8 cellular contexts compared by ENCODE assay signal in the genomic region with DNA sequence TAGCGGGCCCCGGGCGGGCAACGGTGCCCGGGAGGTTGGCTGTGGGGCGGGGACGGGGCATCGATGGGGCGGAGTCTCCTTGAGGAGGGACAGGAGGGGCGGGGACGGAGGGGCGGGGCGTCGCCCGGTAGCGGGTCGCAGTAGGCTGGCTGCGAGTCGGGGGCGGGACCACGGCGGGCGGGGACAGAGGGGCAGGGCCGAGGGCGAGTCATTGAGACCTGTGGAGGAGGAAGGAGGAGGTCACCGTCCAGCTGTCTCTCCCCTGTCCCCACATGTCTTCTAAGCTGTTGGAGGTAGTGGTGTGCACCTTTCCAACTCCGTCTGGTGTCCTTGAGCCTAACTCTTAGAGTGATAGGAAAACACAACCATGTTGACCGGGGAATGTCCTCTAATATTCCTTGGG. TPM values are rescaled to one million over a fixed set of nuclear protein-coding genes. Genes with fewer than 3 reads are reported as not detected.
A peak's percentile ranks its signal among the peaks of the same experiment; 100 is the strongest.
DNase-seq lines count a peak whose midpoint lies in the region; ATAC-seq and TF ChIP-seq lines count a peak whose summit lies in the region.

A gene (minus strand): TSS at position 54 of the 403 bp plus-strand sequence. CDS start 284 bp downstream, outside the sequence.

- BruUV-seq in A673 (replicated peaks; lab: Mats Ljungman, UMichigan): no TSS peak

- H3K4me1 ChIP-seq in A673 (ENCODE audit: insufficient read depth, low read length, poor library complexity, severe bottlenecking) (peaks cover 11% of the 10 kb centered on the region), skeletal muscle satellite cell (ENCODE audit: control insufficient read depth, insufficient read depth, low read length) (peaks cover 20% of the 10 kb centered on the region)

- H3K36me3 ChIP-seq in A673 (ENCODE audit: insufficient read depth, low read length, poor library complexity, severe bottlenecking) (no peaks in the 10 kb centered on the region), skeletal muscle satellite cell (ENCODE audit: insufficient read depth, low read length) (peaks cover 5% of the 10 kb centered on the region)

- CTCF ChIA-PET in A673 (lab: Charles Lee): interaction anchor here (0.6 kb wide), 1 partner anchor 194 kb away, joined by 3 read pairs; no protein-coding TSS in a partner anchor

- H3K27me3 ChIP-seq in A673 (replicated peaks; ENCODE audit: insufficient read depth, low read depth, low read length, poor library complexity): no peaks in the 10 kb centered on the region
- H3K27me3 ChIP-seq in skeletal muscle satellite cell (ENCODE audit: control insufficient read depth, insufficient read depth, low read length): no peaks in the 10 kb centered on the region

- POLR2A ChIA-PET in A673 (lab: Charles Lee; ENCODE audit: low non-redundant PET): no interaction called here

- H3K4me2 ChIP-seq in skeletal muscle satellite cell (ENCODE audit: low read length): peak within 1 kb of the TSS; percentile 99

- in situ Hi-C loops in T47D (cut with HindIII; ENCODE audit: low pct_unique_long_range_greater_than_20kb, low sequenced_read_pairs): no loop called here

- TF ChIP-seq CTCF in A673 (conservative IDR thresholded peaks at IDR 0.05; ENCODE audit: low read depth, low read length) (no peak), VCaP (conservative IDR thresholded peaks at IDR 0.05) (no peak)

- no peaks in the 10 kb centered on the region for H3K9me3 ChIP-seq in A673 (ENCODE audit: low read depth, low read length, poor library complexity, severe bottlenecking)
- no peaks in the 10 kb centered on the region for H3K9me3 ChIP-seq in iPS-18c (ENCODE audit: control insufficient read depth, insufficient read depth, low read length)
- H3K9me3 ChIP-seq in skeletal muscle satellite cell (replicated peaks; ENCODE audit: low read length): no peaks in the 10 kb centered on the region

- peak within 1 kb of the TSS; percentile 94 for H3K27ac ChIP-seq in A673 (ENCODE audit: low read depth, low read length, poor library complexity, severe bottlenecking)
- H3K27ac ChIP-seq in VCaP: peak within 1 kb of the TSS; percentile 98

- H3K4me3 ChIP-seq in A673 (ENCODE audit: low read depth, low read length, poor library complexity, severe bottlenecking) (peak within 1 kb of the TSS; percentile 88), iPS-18c (ENCODE audit: insufficient read depth, low read depth, low read length) (peak within 1 kb of the TSS; percentile 67), skeletal muscle satellite cell (ENCODE audit: low read length) (peak within 1 kb of the TSS; percentile 95)

- peak within 1 kb of the TSS; percentile 90 for H3K9ac ChIP-seq in skeletal muscle satellite cell (ENCODE audit: low read depth, low read length)

- DNase-seq in A673 (ENCODE audit: low spot score) (peak; percentile 92), NCI-H2196 (lab: John Stamatoyannopoulos, UW; ENCODE audit: unreplicated experiment) (peak; percentile 90), T47D (ENCODE audit: low read depth in 1 of 2, low spot score in 1 of 2) (peak; percentile 97 to 99)

- ATAC-seq in GM18867 (IDR thresholded peaks at IDR 0.05; ENCODE audit: unreplicated experiment) (peak; percentile 71), HG03097 (IDR thresholded peaks at IDR 0.05; ENCODE audit: low FRiP score, unreplicated experiment) (peak; percentile 53)

- intact Hi-C loops in A673 (cut with micrococcal nuclease; ENCODE audit: unreplicated experiment): loop anchor here (2.0 kb wide), 2 partner anchors 16 to 30 kb away; a partner anchor contains a TSS

RNA-seq across cellular contexts. Expression of the gene that starts here (rescaled TPM):
- total RNA-seq in A673 (2021): 10.1 and 16.2 TPM in 2 replicates
- 48.7 and 58.3 TPM in 2 replicates for total RNA-seq in skeletal muscle satellite cell (2012; rRNA removed)

Comparison
In these comparisons a context has a peak if more than half of its experiments do, and no peak if none do; other contexts are left out.
1. Peak in every context shown above with its lines: DNase-seq, ATAC-seq, H3K4me3 ChIP-seq and H3K27ac ChIP-seq.